ENCODE assay signal across 25 cellular contexts in genomic region chr3:85594648-85595047, GRCh38.
"Had no signal": no experiment of that assay in that cellular context is flagged by ENCODE, and none has a peak within 500 bp of the region (broad histone marks: within the 10 kb centered on the region; RNA-seq: fewer than 3 reads in every experiment).

No MANE protein-coding gene starts in this region.

- DNase-seq: activated CD4-positive, alpha-beta T cell treated with anti-CD3 and anti-CD28 coated beads, Interleukin-2, amount 10 ng/mL, durations not matched to agents 7 days and 5 days; activated CD4-positive, CD25-positive, alpha-beta regulatory T cell treated with anti-CD3 and anti-CD28 coated beads, Interleukin-2, amount 50 U/mL, for 72 hours; activated CD8-positive, alpha-beta T cell treated with anti-CD3 and anti-CD28 coated beads, Interleukin-2, amount 10 ng/mL, durations not matched to agents 7 days and 5 days; activated gamma-delta T cell; activated naive CD4-positive, alpha-beta T cell treated with anti-CD3 and anti-CD28 coated beads, Interleukin-2, amount 50 U/mL, for 16 hours; anterior cingulate cortex; colonic mucosa; dorsolateral prefrontal cortex; effector memory CD8-positive, alpha-beta T cell; esophagus squamous epithelium; immature natural killer cell; lower lobe of right lung; naive thymus-derived CD8-positive, alpha-beta T cell; right cardiac atrium; stimulated activated CD4-positive, alpha-beta T cell treated with anti-CD3 and anti-CD28 coated beads, Interleukin-12 subunit alpha, Interleukin-12 subunit beta, amount 100 ng/mL, for 4 hours; stimulated activated CD4-positive, alpha-beta T cell treated with anti-CD3 and anti-CD28 coated beads, Interleukin-4, amount 100 ng/mL, for 4 hours; substantia nigra; T-helper 1 cell; tibial artery; WERI-Rb-1 had no signal

- H3K36me3 ChIP-seq: colonic mucosa, esophagus squamous epithelium, gastroesophageal sphincter, lower lobe of right lung, neural progenitor cell, tibial artery, WERI-Rb-1 had no signal

- ATAC-seq: activated CD8-positive, alpha-beta T cell treated with anti-CD3 and anti-CD28 coated beads, Interleukin-2, amount 10 ng/mL, durations not matched to agents 7 days and 5 days; effector memory CD8-positive, alpha-beta T cell; gastroesophageal sphincter; left lobe of liver; lower lobe of right lung; naive thymus-derived CD8-positive, alpha-beta T cell; right cardiac atrium had no signal

- H3K4me1 ChIP-seq: colonic mucosa, esophagus squamous epithelium, gastroesophageal sphincter, lower lobe of right lung, neural progenitor cell, tibial artery had no signal

- H3K27me3 ChIP-seq: colonic mucosa, dorsolateral prefrontal cortex, esophagus squamous epithelium, gastroesophageal sphincter, neural progenitor cell, tibial artery had no signal

- H3K27ac ChIP-seq: colonic mucosa, dorsolateral prefrontal cortex, esophagus squamous epithelium, gastroesophageal sphincter, lower lobe of right lung, neural progenitor cell, tibial artery, WERI-Rb-1 had no signal

- H3K9me3 ChIP-seq: colonic mucosa, esophagus squamous epithelium, gastroesophageal sphincter, lower lobe of right lung, tibial artery had no signal

- FAIRE-seq: endothelial cell of umbilical vein, TTC549 had no signal

- H3K4me3 ChIP-seq: colonic mucosa, esophagus squamous epithelium, gastroesophageal sphincter, lower lobe of right lung, neural progenitor cell, tibial artery had no signal
